Comparison of ENCODE assay signal across 30 cellular contexts in genomic region chr2:240643811-240644150, GRCh38. TPM values are rescaled to one million over a fixed set of nuclear protein-coding genes. Genes with fewer than 3 reads are reported as not detected.
"Had no signal": no experiment of that assay in that cellular context is flagged by ENCODE, and none has a peak within 500 bp of the region (broad histone marks: within the 10 kb centered on the region; RNA-seq: fewer than 3 reads in every experiment).

No MANE protein-coding gene starts in this region.

- H3K4me3 ChIP-seq: ascending aorta, cardiac muscle cell, pancreas, prostate gland, thoracic aorta, vagina had no signal

- H3K36me3 ChIP-seq: ascending aorta, cardiac muscle cell, pancreas, prostate gland, thoracic aorta, vagina, WERI-Rb-1 had no signal

- H3K36me3 Mint-ChIP-seq: activated naive CD8-positive, alpha-beta T cell treated with anti-CD3 and anti-CD28 coated beads, Interleukin-2, amount 10 ng/mL, durations not matched to agents 7 days and 5 days; brain; mesothelial cell of epicardium; naive B cell had no signal

- H3K27me3 ChIP-seq: ascending aorta, cardiac muscle cell, pancreas, vagina had no signal

- H3K9me3 ChIP-seq: ascending aorta, pancreas, prostate gland, thoracic aorta, vagina had no signal

- DNase-seq: activated CD4-positive, alpha-beta T cell treated with anti-CD3 and anti-CD28 coated beads for 48 hours; activated naive CD4-positive, alpha-beta T cell treated with Interleukin-2 at 50 U/mL for 16 hours; activated naive CD8-positive, alpha-beta T cell treated with anti-CD3 and anti-CD28 coated beads, Interleukin-2, amount 10 ng/mL, durations not matched to agents 7 days and 5 days; cortex of kidney; foreskin melanocyte; naive B cell; nephron progenitor cell; retina; stimulated activated CD4-positive, alpha-beta T cell treated with anti-CD3 and anti-CD28 coated beads, Interleukin-15, amount 100 ng/mL, for 24 hours; stimulated activated naive CD4-positive, alpha-beta T cell treated with Interleukin-2 at 50 U/mL for 16 hours; T1000; trophoblast cell had no signal

- FAIRE-seq: pancreas had no signal

- H3K4me1 ChIP-seq: ascending aorta, pancreas, prostate gland, vagina had no signal

- ATAC-seq: activated CD4-positive, CD25-positive, alpha-beta regulatory T cell treated with anti-CD3 and anti-CD28 coated beads, Interleukin-2, amount 50 U/mL, for 24 hours; activated CD8-positive, alpha-beta memory T cell treated with anti-CD3 and anti-CD28 coated beads, Interleukin-2, amount 10 ng/mL, durations not matched to agents 7 days and 5 days; esophagus mucosa; pancreas had no signal

- H3K27ac Mint-ChIP-seq: activated CD8-positive, alpha-beta memory T cell treated with anti-CD3 and anti-CD28 coated beads, Interleukin-2, amount 10 ng/mL, durations not matched to agents 7 days and 5 days; activated naive CD8-positive, alpha-beta T cell treated with anti-CD3 and anti-CD28 coated beads, Interleukin-2, amount 10 ng/mL, durations not matched to agents 7 days and 5 days; activated T-helper 2 cell treated with anti-CD3 and anti-CD28 coated beads, Interferon-gamma antibody, Interleukin-2, Interleukin-4, amounts not matched to agents 10 μg/mL and 5 μg/mL and 100 μg/mL, durations not matched to agents 14 hours and 24 hours and 36 hours; endodermal cell; mesothelial cell of epicardium; naive B cell; nephron progenitor cell had no signal

- H3K4me1 Mint-ChIP-seq: mesothelial cell of epicardium, naive B cell had no signal

- H3K9me3 Mint-ChIP-seq: activated naive CD8-positive, alpha-beta T cell treated with anti-CD3 and anti-CD28 coated beads, Interleukin-2, amount 10 ng/mL, durations not matched to agents 7 days and 5 days; activated T-helper 2 cell treated with anti-CD3 and anti-CD28 coated beads, Interferon-gamma antibody, Interleukin-2, Interleukin-4, amounts not matched to agents 10 μg/mL and 5 μg/mL and 100 μg/mL, durations not matched to agents 14 hours and 24 hours and 36 hours; mesothelial cell of epicardium; naive B cell had no signal

- H3K27ac ChIP-seq: ascending aorta, cardiac muscle cell, pancreas, prostate gland, thoracic aorta, vagina, WERI-Rb-1 had no signal

- H3K4me3 Mint-ChIP-seq: activated CD8-positive, alpha-beta memory T cell treated with anti-CD3 and anti-CD28 coated beads, Interleukin-2, amount 10 ng/mL, durations not matched to agents 7 days and 5 days; activated naive CD8-positive, alpha-beta T cell treated with anti-CD3 and anti-CD28 coated beads, Interleukin-2, amount 10 ng/mL, durations not matched to agents 7 days and 5 days; brain; endodermal cell; mesothelial cell of epicardium; naive B cell; nephron progenitor cell had no signal

RNA-seq across cellular contexts. Expression of gene GPR35, which starts 18.5 kb away (rescaled TPM):
- total RNA-seq: ascending aorta had no signal

RNA-seq across cellular contexts. Expression of gene AQP12B, which starts 38.9 kb away (rescaled TPM):
- total RNA-seq: activated CD8-positive, alpha-beta memory T cell treated with anti-CD3 and anti-CD28 coated beads, Interleukin-2, amount 10 ng/mL, durations not matched to agents 7 days and 5 days; activated naive CD8-positive, alpha-beta T cell treated with anti-CD3 and anti-CD28 coated beads, Interleukin-2, amount 10 ng/mL, durations not matched to agents 7 days and 5 days; activated T-helper 2 cell treated with anti-CD3 and anti-CD28 coated beads, Interferon-gamma antibody, Interleukin-2, Interleukin-4, amounts not matched to agents 10 μg/mL and 5 μg/mL and 100 μg/mL, durations not matched to agents 14 hours and 24 hours and 36 hours; ascending aorta; cardiac muscle cell; chondrocyte; endodermal cell; esophagus mucosa; liver; mesothelial cell of epicardium; prostate gland; subcutaneous adipose tissue; T-helper 1 cell treated with Interleukin-12 subunit alpha and Interleukin-12 subunit beta and Interleukin-4 antibody, amounts not matched to agents 30 ng/mL and 1 ng/mL, for 36 hours; thoracic aorta; vagina had no signal
- polyA plus RNA-seq: cardiac muscle cell, liver had no signal

RNA-seq across cellular contexts. Expression of gene AQP12A, which starts 47.9 kb away (rescaled TPM):
- total RNA-seq: activated CD8-positive, alpha-beta memory T cell treated with anti-CD3 and anti-CD28 coated beads, Interleukin-2, amount 10 ng/mL, durations not matched to agents 7 days and 5 days; activated naive CD8-positive, alpha-beta T cell treated with anti-CD3 and anti-CD28 coated beads, Interleukin-2, amount 10 ng/mL, durations not matched to agents 7 days and 5 days; activated T-helper 2 cell treated with anti-CD3 and anti-CD28 coated beads, Interferon-gamma antibody, Interleukin-2, Interleukin-4, amounts not matched to agents 10 μg/mL and 5 μg/mL and 100 μg/mL, durations not matched to agents 14 hours and 24 hours and 36 hours; ascending aorta; cardiac muscle cell; chondrocyte; endodermal cell; esophagus mucosa; liver; mesothelial cell of epicardium; prostate gland; subcutaneous adipose tissue; T-helper 1 cell treated with Interleukin-12 subunit alpha and Interleukin-12 subunit beta and Interleukin-4 antibody, amounts not matched to agents 30 ng/mL and 1 ng/mL, for 36 hours; thoracic aorta; vagina had no signal
- polyA plus RNA-seq: cardiac muscle cell, liver had no signal
